ENCODE assay signal across 8 cellular contexts in the genomic region with DNA sequence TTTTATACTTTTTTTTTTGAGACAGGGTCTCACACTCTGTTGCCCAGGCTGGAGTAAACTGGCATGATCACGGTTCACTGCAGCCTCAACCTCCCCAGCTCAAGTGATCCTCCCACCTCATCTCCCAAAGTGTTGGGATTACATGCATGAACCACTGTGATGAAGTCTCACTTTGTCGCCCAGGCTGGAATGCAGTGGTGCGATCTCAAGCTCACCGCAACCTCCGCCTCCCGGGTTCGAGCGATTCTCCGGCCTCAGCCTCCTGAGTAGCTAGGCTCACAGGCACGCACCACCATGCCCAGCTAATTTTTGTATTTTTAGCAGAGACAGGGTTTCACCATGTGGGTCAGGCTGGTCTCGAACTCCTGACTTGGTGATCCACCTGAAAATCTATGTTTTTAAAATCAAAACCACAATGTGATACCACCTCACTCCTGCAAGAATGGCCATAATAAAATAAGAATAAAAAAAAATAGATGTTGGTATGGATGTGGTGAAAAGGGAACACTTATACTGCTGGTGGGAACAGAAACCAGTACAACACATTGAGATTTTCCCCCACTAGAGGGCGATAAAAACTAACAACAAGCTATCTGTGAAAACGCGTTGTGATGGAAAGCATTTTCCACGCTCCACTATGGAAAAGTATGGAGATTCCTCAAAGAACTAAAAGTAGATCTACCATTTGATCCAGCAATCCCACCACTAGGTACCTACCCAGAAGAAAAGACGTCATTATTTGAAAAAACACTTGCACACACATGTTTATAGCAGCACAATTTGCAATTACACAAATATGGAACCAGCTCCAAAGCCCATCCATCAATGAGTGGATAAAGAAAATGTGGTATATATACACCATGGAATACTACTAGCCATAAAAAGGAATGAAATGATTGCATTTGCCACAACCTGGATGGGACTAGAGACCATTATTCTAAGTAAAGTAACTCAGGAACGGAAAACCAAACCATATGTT. TPM values are rescaled to one million over a fixed set of nuclear protein-coding genes. Genes with fewer than 3 reads are reported as not detected.
DNase-seq lines count a peak whose midpoint lies in the region; ATAC-seq and TF ChIP-seq lines count a peak whose summit lies in the region.

No MANE protein-coding gene starts in this region.

- no peaks in the 10 kb centered on the region for H3K9me3 ChIP-seq in esophagus squamous epithelium

- H3K27ac ChIP-seq in esophagus squamous epithelium = no peak overlapping the region

- H3K27me3 Mint-ChIP-seq in osteocyte (ENCODE audit: unreplicated experiment) = no peaks in the 10 kb centered on the region

- POLR2A ChIA-PET in HEK293T (lab: Yijun Ruan, JAX) = interaction anchor here (0.8 kb wide), 1 partner anchor 158 kb away, joined by 3 read pairs; no protein-coding TSS in a partner anchor

- DNase-seq in COLO829 (ENCODE audit: low spot score) (peak; percentile 25), HEK293T (ENCODE audit: extremely low spot score) (peak; percentile 23), OCI-M2 (lab: John Stamatoyannopoulos, UW; ENCODE audit: unreplicated experiment) (peak; percentile 2), esophagus squamous epithelium (lab: John Stamatoyannopoulos, UW) (no peak), osteocyte (ENCODE audit: extremely low spot score, unreplicated experiment) (no peak), mesenteric fat pad (ENCODE audit: low spot score) (no peak)
- DNase-seq in effector CD8-positive, alpha-beta T cell (lab: John Stamatoyannopoulos, UW) = no peak

- 66 to 71% methylated on average over 16 to 17 of the region's 17 CpGs for whole genome bisulfite sequencing in esophagus squamous epithelium, 2 donors

- intact Hi-C loops in esophagus squamous epithelium (cut with DNase I) = no loop called here

- no peak for TF ChIP-seq POLR2A in esophagus squamous epithelium (IDR thresholded peaks at IDR 0.05)

- peak; percentile 39 to 66 (median 53) for TF ChIP-seq CTCF in esophagus squamous epithelium (IDR thresholded peaks at IDR 0.05)
- peak; percentile 73 for TF ChIP-seq CTCF in osteocyte (IDR thresholded peaks at IDR 0.05)

- no peak overlapping the region for H3K4me3 ChIP-seq in esophagus squamous epithelium

- CTCF ChIA-PET in HEK293T (lab: Yijun Ruan, JAX) = interaction anchor here (0.7 to 1.1 kb wide), 4 partner anchors 8 to 27 kb away, joined by 3 to 9 read pairs (median 4); a partner anchor contains a TSS

- ATAC-seq in GM18519 (IDR thresholded peaks at IDR 0.05; ENCODE audit: low FRiP score, unreplicated experiment) = no peak

- no peak overlapping the region for H3K4me3 Mint-ChIP-seq in osteocyte (ENCODE audit: unreplicated experiment)

- H3K36me3 ChIP-seq in esophagus squamous epithelium = peaks cover 6 to 81% (median 14%) of the 10 kb centered on the region in 3 donors

- no peaks in the 10 kb centered on the region for H3K27me3 ChIP-seq in esophagus squamous epithelium

- H3K4me1 Mint-ChIP-seq in osteocyte (ENCODE audit: unreplicated experiment) = peaks cover 4% of the 10 kb centered on the region

- no peaks in the 10 kb centered on the region for H3K9me3 Mint-ChIP-seq in osteocyte (ENCODE audit: unreplicated experiment)

- peaks cover 7 to 26% (median 7%) of the 10 kb centered on the region in 3 donors for H3K4me1 ChIP-seq in esophagus squamous epithelium

- peaks cover 42% of the 10 kb centered on the region for H3K36me3 Mint-ChIP-seq in osteocyte (ENCODE audit: unreplicated experiment)

- no peak overlapping the region for H3K27ac Mint-ChIP-seq in osteocyte (ENCODE audit: unreplicated experiment)

TF ChIP-seq in HEK293T, 16 proteins besides CTCF, POLR2A, EP300 and RAD21:
- TF ChIP-seq, protein P1, sequence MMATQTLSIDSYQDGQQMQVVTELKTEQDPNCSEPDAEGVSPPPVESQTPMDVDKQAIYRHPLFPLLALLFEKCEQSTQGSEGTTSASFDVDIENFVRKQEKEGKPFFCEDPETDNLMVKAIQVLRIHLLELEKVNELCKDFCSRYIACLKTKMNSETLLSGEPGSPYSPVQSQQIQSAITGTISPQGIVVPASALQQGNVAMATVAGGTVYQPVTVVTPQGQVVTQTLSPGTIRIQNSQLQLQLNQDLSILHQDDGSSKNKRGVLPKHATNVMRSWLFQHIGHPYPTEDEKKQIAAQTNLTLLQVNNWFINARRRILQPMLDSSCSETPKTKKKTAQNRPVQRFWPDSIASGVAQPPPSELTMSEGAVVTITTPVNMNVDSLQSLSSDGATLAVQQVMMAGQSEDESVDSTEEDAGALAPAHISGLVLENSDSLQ (IDR thresholded peaks at IDR 0.05) = no peak
- TF ChIP-seq NFRKB (IDR thresholded peaks at IDR 0.05) (no peak), FOXK2 (IDR thresholded peaks at IDR 0.05) (no peak), ZNF384 (IDR thresholded peaks at IDR 0.05) (no peak), SP1 (IDR thresholded peaks at IDR 0.05) (no peak), ARNT (IDR thresholded peaks at IDR 0.05) (no peak), BHLHE40 (IDR thresholded peaks at IDR 0.05; ENCODE audit: borderline replicate concordance) (no peak), ELF4 (IDR thresholded peaks at IDR 0.05) (no peak), FOXA1 (IDR thresholded peaks at IDR 0.05) (no peak)

RNA-seq across cellular contexts. Expression of a gene that starts 26.8 kb away (rescaled TPM):
- total RNA-seq in esophagus squamous epithelium = 1 to 10 TPM; 1.7 to 5.5 (median 4.6) TPM
- total RNA-seq in osteocyte = 0.76 and 1.2 TPM in 2 replicates
- total RNA-seq in mesenteric fat pad = not detected

Comparison
In these comparisons a context has a peak if more than half of its experiments do, and no peak if none do; other contexts are left out.
1. DNase-seq: peak in COLO829 (single experiment), HEK293T (single experiment) and OCI-M2 (single experiment); none in esophagus squamous epithelium (single experiment), osteocyte (single experiment), mesenteric fat pad (single experiment) and effector CD8-positive, alpha-beta T cell (single experiment).